In genomic region chr15:34583399-34584320, GRCh38 we compare ENCODE assay signal across 1 cellular context.
TF ChIP-seq lines count a peak whose summit lies in the region.

A gene with protein sequence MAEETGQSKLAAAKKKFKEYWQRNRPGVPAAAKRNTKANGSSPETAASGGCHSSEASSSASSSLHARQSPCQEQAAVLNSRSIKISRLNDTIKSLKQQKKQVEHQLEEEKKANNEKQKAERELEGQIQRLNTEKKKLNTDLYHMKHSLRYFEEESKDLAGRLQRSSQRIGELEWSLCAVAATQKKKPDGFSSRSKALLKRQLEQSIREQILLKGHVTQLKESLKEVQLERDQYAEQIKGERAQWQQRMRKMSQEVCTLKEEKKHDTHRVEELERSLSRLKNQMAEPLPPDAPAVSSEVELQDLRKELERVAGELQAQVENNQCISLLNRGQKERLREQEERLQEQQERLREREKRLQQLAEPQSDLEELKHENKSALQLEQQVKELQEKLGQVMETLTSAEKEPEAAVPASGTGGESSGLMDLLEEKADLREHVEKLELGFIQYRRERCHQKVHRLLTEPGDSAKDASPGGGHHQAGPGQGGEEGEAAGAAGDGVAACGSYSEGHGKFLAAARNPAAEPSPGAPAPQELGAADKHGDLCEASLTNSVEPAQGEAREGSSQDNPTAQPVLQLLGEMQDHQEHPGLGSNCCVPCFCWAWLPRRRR (minus strand): TSS chr15:34583651. CDS start chr15:34535912, 47,739 bp downstream.

TF ChIP-seq in GM12878, 131 proteins besides CTCF, POLR2A, EP300 and RAD21 (continued from another document):
- TF ChIP-seq MTA2 (IDR thresholded peaks at IDR 0.05; ENCODE audit: low read depth), result no peak
- peak; percentile 16; the same call in 1 of the 2 replicates for TF ChIP-seq PAX5 (IDR thresholded peaks at IDR 0.05; ENCODE audit: borderline replicate concordance, low read depth, low read length)
- 0 out of 2 replicates have a peak, but pooled peaks have one; percentile 20 for TF ChIP-seq NKRF (conservative IDR thresholded peaks at IDR 0.05)
- TF ChIP-seq BHLHE40 (IDR thresholded peaks at IDR 0.05; ENCODE audit: borderline replicate concordance in 1 of 2, low read depth in 2 of 2, low read length in 1 of 2), result peak; percentile 11 to 67; a peak in 2 of 4 replicates
- TF ChIP-seq, protein P1, sequence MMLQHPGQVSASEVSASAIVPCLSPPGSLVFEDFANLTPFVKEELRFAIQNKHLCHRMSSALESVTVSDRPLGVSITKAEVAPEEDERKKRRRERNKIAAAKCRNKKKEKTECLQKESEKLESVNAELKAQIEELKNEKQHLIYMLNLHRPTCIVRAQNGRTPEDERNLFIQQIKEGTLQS (IDR thresholded peaks at IDR 0.05; ENCODE audit: borderline replicate concordance, extremely low read depth, low read depth, low read length), result 0 out of 2 replicates have a peak, but pooled peaks have one; percentile 6
- no peak for TF ChIP-seq FOXM1 (IDR thresholded peaks at IDR 0.05; ENCODE audit: low read depth, low read length)
- 0 out of 2 replicates have a peak, but pooled peaks have one; percentile 42 for TF ChIP-seq CBFB (IDR thresholded peaks at IDR 0.05; ENCODE audit: low read depth)
- TF ChIP-seq EGR1 (IDR thresholded peaks at IDR 0.05; ENCODE audit: borderline replicate concordance in 1 of 2, low read depth in 2 of 2, low read length in 2 of 2), result peak in 1 of 2 experiments; percentile 5; a peak in 1 of 3 replicates
- no peak for TF ChIP-seq ZNF622 (IDR thresholded peaks at IDR 0.05)
- TF ChIP-seq, protein P2, sequence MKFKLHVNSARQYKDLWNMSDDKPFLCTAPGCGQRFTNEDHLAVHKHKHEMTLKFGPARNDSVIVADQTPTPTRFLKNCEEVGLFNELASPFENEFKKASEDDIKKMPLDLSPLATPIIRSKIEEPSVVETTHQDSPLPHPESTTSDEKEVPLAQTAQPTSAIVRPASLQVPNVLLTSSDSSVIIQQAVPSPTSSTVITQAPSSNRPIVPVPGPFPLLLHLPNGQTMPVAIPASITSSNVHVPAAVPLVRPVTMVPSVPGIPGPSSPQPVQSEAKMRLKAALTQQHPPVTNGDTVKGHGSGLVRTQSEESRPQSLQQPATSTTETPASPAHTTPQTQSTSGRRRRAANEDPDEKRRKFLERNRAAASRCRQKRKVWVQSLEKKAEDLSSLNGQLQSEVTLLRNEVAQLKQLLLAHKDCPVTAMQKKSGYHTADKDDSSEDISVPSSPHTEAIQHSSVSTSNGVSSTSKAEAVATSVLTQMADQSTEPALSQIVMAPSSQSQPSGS (IDR thresholded peaks at IDR 0.05; ENCODE audit: low read length), result no peak
- TF ChIP-seq BRCA1 (IDR thresholded peaks at IDR 0.05; ENCODE audit: low read depth, low read length), result no peak
- no peak for TF ChIP-seq CEBPB (IDR thresholded peaks at IDR 0.05; ENCODE audit: borderline replicate concordance in 1 of 2, low read depth in 2 of 2, low read length in 2 of 2)
- TF ChIP-seq ZNF274 (IDR thresholded peaks at IDR 0.05; ENCODE audit: insufficient read depth, insufficient read length), result no peak
- no peak for TF ChIP-seq IKZF2 (IDR thresholded peaks at IDR 0.05)
- TF ChIP-seq ZNF217 (IDR thresholded peaks at IDR 0.05), result no peak
- TF ChIP-seq RFX5 (IDR thresholded peaks at IDR 0.05; ENCODE audit: low read depth, low read length), result no peak
- TF ChIP-seq RAD51 (IDR thresholded peaks at IDR 0.05), result no peak
- TF ChIP-seq IKZF1 (conservative IDR thresholded peaks at IDR 0.05), result peak; percentile 60
- TF ChIP-seq NRF1 (conservative IDR thresholded peaks at IDR 0.05; ENCODE audit: low read depth, low read length), result peak; percentile 81
- peak; percentile 73 for TF ChIP-seq DPF2 (IDR thresholded peaks at IDR 0.05)
- TF ChIP-seq ZZZ3 (IDR thresholded peaks at IDR 0.05; ENCODE audit: control insufficient read depth, insufficient read length, low read depth), result no peak
- peak; percentile 18; the same call in 1 of the 2 replicates for TF ChIP-seq CHD2 (IDR thresholded peaks at IDR 0.05; ENCODE audit: borderline replicate concordance, low read depth, low read length)
- TF ChIP-seq BACH1 (IDR thresholded peaks at IDR 0.05; ENCODE audit: borderline replicate concordance), result peak; percentile 49; the same call in 1 of the 2 replicates
- TF ChIP-seq JUND (IDR thresholded peaks at IDR 0.05; ENCODE audit: low read depth, low read length), result no peak
- peak; percentile 43; the same call in 1 of the 2 replicates for TF ChIP-seq TAF1 (IDR thresholded peaks at IDR 0.05; ENCODE audit: borderline replicate concordance, low read depth, low read length)
- TF ChIP-seq ZNF207 (IDR thresholded peaks at IDR 0.05; ENCODE audit: borderline replicate concordance), result 0 out of 2 replicates have a peak, but pooled peaks have one; percentile 40
- TF ChIP-seq RUNX3 (IDR thresholded peaks at IDR 0.05; ENCODE audit: low read length), result peak; percentile 83
- TF ChIP-seq MYB (IDR thresholded peaks at IDR 0.05; ENCODE audit: borderline replicate concordance, low read depth, low read length), result no peak
TF ChIP-seq in GM12878: peak in this region for 15.
